ENCODE assay signal across 33 cellular contexts in genomic region chr6:6582111-6582510, GRCh38. TPM values are rescaled to one million over a fixed set of nuclear protein-coding genes. Genes with fewer than 3 reads are reported as not detected.
"Had no signal": no experiment of that assay in that cellular context is flagged by ENCODE, and none has a peak within 500 bp of the region (broad histone marks: within the 10 kb centered on the region; RNA-seq: fewer than 3 reads in every experiment).

No MANE protein-coding gene starts in this region.

- H3K27me3 ChIP-seq: brain microvascular endothelial cell, SJCRH30 had no signal

- H3K9me3 ChIP-seq: SJCRH30 had no signal

- H3K36me3 ChIP-seq: brain microvascular endothelial cell, SJCRH30, WERI-Rb-1 had no signal

- H3K4me3 ChIP-seq: SJCRH30, SK-N-MC had no signal

- H3K27ac ChIP-seq: brain microvascular endothelial cell, SJCRH30, SK-N-MC, WERI-Rb-1 had no signal

- H3K27me3 Mint-ChIP-seq: activated naive CD8-positive, alpha-beta T cell treated with anti-CD3 and anti-CD28 coated beads for 36 hours had no signal

- H3K4me1 ChIP-seq: SJCRH30 had no signal

- DNase-seq: activated CD4-positive, alpha-beta T cell treated with anti-CD3 and anti-CD28 coated beads for 1 hour; activated CD4-positive, alpha-beta T cell treated with anti-CD3 and anti-CD28 coated beads for 48 hours; activated CD4-positive, alpha-beta T cell treated with anti-CD3 and anti-CD28 coated beads, Interleukin-2, amount 50 U/mL, for 4 hours; activated CD4-positive, CD25-positive, alpha-beta regulatory T cell; activated CD8-positive, alpha-beta T cell treated with anti-CD3 and anti-CD28 coated beads, Interleukin-2, amount 10 ng/mL, durations not matched to agents 7 days and 5 days; activated effector memory CD4-positive, alpha-beta T cell treated with anti-CD3 and anti-CD28 coated beads, Interleukin-2, amount 50 U/mL, for 16 hours; activated naive CD4-positive, alpha-beta T cell; activated naive CD4-positive, alpha-beta T cell treated with anti-CD3 and anti-CD28 coated beads, Interleukin-2, amount 50 U/mL, for 16 hours; activated naive CD8-positive, alpha-beta T cell treated with anti-CD3 and anti-CD28 coated beads for 36 hours; activated T-cell treated with anti-CD3 and anti-CD28 coated beads, Interleukin-2, amount 50 U/mL, for 72 hours; amniotic stem cell; aorta; brain microvascular endothelial cell; central memory CD4-positive, alpha-beta T cell; Karpas-422; NCI-H1048; NCI-H1105 treated with DMSO at 0.1 percent for 48 hours; NCI-H1436; NCI-H1694; NCI-H1930; NCI-H2081 treated with DMSO at 0.1 percent for 48 hours; NCI-H345; NCI-H524 treated with DMSO at 0.1 percent for 48 hours; SHP77; SJCRH30; T1000; WERI-Rb-1 had no signal

- H3K4me3 Mint-ChIP-seq: activated CD8-positive, alpha-beta T cell treated with anti-CD3 and anti-CD28 coated beads, Interleukin-2, amount 10 ng/mL, durations not matched to agents 7 days and 5 days; activated naive CD8-positive, alpha-beta T cell treated with anti-CD3 and anti-CD28 coated beads for 36 hours; activated T-cell treated with anti-CD3 and anti-CD28 coated beads, Interleukin-2, amount 50 U/mL, for 72 hours; activated T-helper 17 cell treated with anti-CD3 and anti-CD28 coated beads, Interleukin-2, amount 50 U/mL, for 72 hours had no signal

- ATAC-seq: activated CD8-positive, alpha-beta T cell treated with anti-CD3 and anti-CD28 coated beads, Interleukin-2, amount 10 ng/mL, durations not matched to agents 7 days and 5 days; activated T-cell treated with anti-CD3 and anti-CD28 coated beads, Interleukin-2, amount 50 U/mL, for 72 hours; activated T-helper 17 cell treated with anti-CD3 and anti-CD28 coated beads, Interleukin-2, amount 50 U/mL, for 72 hours; Panc1 had no signal

- H3K27ac Mint-ChIP-seq: activated CD8-positive, alpha-beta T cell treated with anti-CD3 and anti-CD28 coated beads, Interleukin-2, amount 10 ng/mL, durations not matched to agents 7 days and 5 days; activated naive CD8-positive, alpha-beta T cell treated with anti-CD3 and anti-CD28 coated beads for 36 hours; activated T-cell treated with anti-CD3 and anti-CD28 coated beads, Interleukin-2, amount 50 U/mL, for 72 hours; activated T-helper 17 cell treated with anti-CD3 and anti-CD28 coated beads, Interleukin-2, amount 50 U/mL, for 72 hours had no signal

RNA-seq across cellular contexts. Expression of gene LY86, which starts 6.4 kb away (rescaled TPM):
- total RNA-seq: activated T-helper 17 cell treated with anti-CD3 and anti-CD28 coated beads, Interleukin-2, amount 50 U/mL, for 72 hours; MCF 10A; NCI-H460; RPMI7951; SJCRH30 had no signal
